Comparison of ENCODE assay signal across 9 cellular contexts in the genomic region with DNA sequence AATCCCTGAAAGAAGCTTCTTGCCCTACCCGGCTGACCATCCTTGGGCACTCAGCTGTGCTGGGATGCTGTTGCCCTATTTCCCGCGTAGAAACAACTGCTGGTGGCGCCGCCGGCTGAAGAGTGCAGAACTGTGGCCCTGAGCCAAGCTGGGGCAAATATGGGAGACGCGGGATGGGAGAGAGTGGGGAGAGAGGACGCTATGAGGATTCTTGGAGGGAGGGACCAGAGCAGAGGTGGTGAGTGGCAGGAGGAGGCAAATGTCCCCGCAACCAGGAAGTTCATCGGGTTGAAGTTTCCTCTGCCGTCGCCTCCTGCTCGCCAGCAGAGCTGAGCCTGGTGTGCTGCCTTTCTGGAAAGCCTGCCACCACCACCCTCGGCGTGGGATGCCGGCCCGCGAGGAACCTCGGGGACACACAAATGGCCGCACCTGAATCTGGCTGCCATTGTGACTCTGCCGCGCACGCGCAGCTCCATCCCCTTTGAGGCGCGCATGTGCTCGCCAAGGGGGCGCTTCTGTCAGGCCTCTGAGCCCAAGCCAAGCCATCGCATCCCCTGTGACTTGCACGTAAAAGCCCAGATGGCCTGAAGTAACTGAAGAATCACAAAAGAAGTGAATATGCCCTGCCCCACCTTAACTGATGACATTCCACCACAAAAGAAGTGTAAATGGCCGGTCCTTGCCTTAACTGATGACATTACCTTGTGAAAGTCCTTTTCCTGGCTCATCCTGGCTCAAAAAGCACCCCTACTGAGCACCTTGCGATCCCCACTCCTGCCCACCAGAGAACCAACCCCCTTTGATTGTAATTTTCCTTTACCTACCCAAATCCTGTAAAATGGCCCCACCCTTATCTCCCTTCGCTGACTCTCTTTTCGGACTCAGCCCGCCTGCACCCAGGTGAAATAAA. TPM values are rescaled to one million over a fixed set of nuclear protein-coding genes. Genes with fewer than 3 reads are reported as not detected.
DNase-seq lines count a peak whose midpoint lies in the region; ATAC-seq and TF ChIP-seq lines count a peak whose summit lies in the region.
"Not testable (repeated sequence)": the region's sequence is repeated elsewhere in the genome, so short reads cannot be mapped to it uniquely, and the experiment has no call there.
"Had no signal": no experiment of that assay in that cellular context is flagged by ENCODE, and none has a peak within 500 bp of the region (broad histone marks: within the 10 kb centered on the region; RNA-seq: fewer than 3 reads in every experiment).

No MANE protein-coding gene starts in this region.

- peak overlapping the region; percentile 35 for H2BK120ac ChIP-seq in trophoblast cell (ENCODE audit: insufficient read depth, low read length, poor library complexity)

- peak overlapping the region; percentile 96 for H3K4me2 ChIP-seq in trophoblast cell (ENCODE audit: low read length)

- H3K79me2 ChIP-seq in trophoblast cell (ENCODE audit: control insufficient read depth, insufficient read depth, low read length, poor library complexity) = not testable (repeated sequence)

- H3K4me1 ChIP-seq in RWPE2 (ENCODE audit: insufficient read depth, poor library complexity, severe bottlenecking) = peaks cover 30% of the 10 kb centered on the region
- H3K4me1 ChIP-seq in ectodermal cell (ENCODE audit: control insufficient read depth, insufficient read depth, low read length) = not testable (repeated sequence)
- H3K4me1 ChIP-seq in trophoblast cell (ENCODE audit: control insufficient read depth in 1 of 2, insufficient read depth in 2 of 2, low read length in 2 of 2) = peaks cover 4 to 15% of the 10 kb centered on the region in 2 experiments

- H3K36me3 Mint-ChIP-seq in HFFc6 (ENCODE audit: low read depth) = peaks cover 41% of the 10 kb centered on the region
- H3K36me3 Mint-ChIP-seq in activated T-helper 17 cell treated with anti-CD3 and anti-CD28 coated beads, Interleukin-2, amount 50 U/mL, for 72 hours (ENCODE audit: low read depth) = not testable (repeated sequence)
- peaks cover 11% of the 10 kb centered on the region for H3K36me3 Mint-ChIP-seq in stimulated activated effector memory CD8-positive, alpha-beta T cell treated with anti-CD3 and anti-CD28 coated beads, Interleukin-12 subunit alpha, Interleukin-12 subunit beta, amount 100 ng/mL, for 72 hours

- peaks cover 60% of the 10 kb centered on the region for H3K4me1 Mint-ChIP-seq in HFFc6 (ENCODE audit: low read depth)
- H3K4me1 Mint-ChIP-seq in activated T-helper 17 cell treated with anti-CD3 and anti-CD28 coated beads, Interleukin-2, amount 50 U/mL, for 72 hours = not testable (repeated sequence)
- H3K4me1 Mint-ChIP-seq in stimulated activated effector memory CD8-positive, alpha-beta T cell treated with anti-CD3 and anti-CD28 coated beads, Interleukin-12 subunit alpha, Interleukin-12 subunit beta, amount 100 ng/mL, for 72 hours = peaks cover 17% of the 10 kb centered on the region

- TF ChIP-seq CTCF in HFFc6 (IDR thresholded peaks at IDR 0.05); RWPE2 (IDR thresholded peaks at IDR 0.05; ENCODE audit: poor library complexity, severe bottlenecking): not testable (repeated sequence)

- not testable (repeated sequence) for H3K9me3 ChIP-seq in RWPE2 (ENCODE audit: severe bottlenecking); ectodermal cell (ENCODE audit: control insufficient read depth, low read length); trophoblast cell (ENCODE audit: insufficient read depth, low read depth, low read length)

- DNase-seq in DMS53 (lab: John Stamatoyannopoulos, UW) (peak; percentile 89), iPS-NIHi7 (ENCODE audit: extremely low spot score) (peak; percentile 56), trophoblast cell (peak in 1 of 2 donors; percentile 37)
- DNase-seq in HFFc6; RWPE2 (ENCODE audit: low spot score); stimulated activated effector memory CD8-positive, alpha-beta T cell treated with anti-CD3 and anti-CD28 coated beads, Interleukin-12 subunit alpha, Interleukin-12 subunit beta, amount 100 ng/mL, for 72 hours (ENCODE audit: low spot score in 2 of 2): not testable (repeated sequence)

- 16 to 17% methylated on average over 36 of the region's 36 CpGs for WGBS in ectodermal cell, 2 experiments
- no CpG with 5 or more reads among the region's 36 CpGs for WGBS in trophoblast cell (ENCODE audit: extremely low coverage, insufficient coverage, insufficient read length)

- H3K18ac ChIP-seq in trophoblast cell (ENCODE audit: low read length) = peak overlapping the region; percentile 53

- H3K9me3 Mint-ChIP-seq in HFFc6 = peaks cover 30% of the 10 kb centered on the region
- H3K9me3 Mint-ChIP-seq in activated T-helper 17 cell treated with anti-CD3 and anti-CD28 coated beads, Interleukin-2, amount 50 U/mL, for 72 hours; stimulated activated effector memory CD8-positive, alpha-beta T cell treated with anti-CD3 and anti-CD28 coated beads, Interleukin-12 subunit alpha, Interleukin-12 subunit beta, amount 100 ng/mL, for 72 hours: not testable (repeated sequence)

- peak overlapping the region; percentile 96 for H3K27ac Mint-ChIP-seq in HFFc6
- H3K27ac Mint-ChIP-seq in activated T-helper 17 cell treated with anti-CD3 and anti-CD28 coated beads, Interleukin-2, amount 50 U/mL, for 72 hours = not testable (repeated sequence)
- peak overlapping the region; percentile 71 for H3K27ac Mint-ChIP-seq in stimulated activated effector memory CD8-positive, alpha-beta T cell treated with anti-CD3 and anti-CD28 coated beads, Interleukin-12 subunit alpha, Interleukin-12 subunit beta, amount 100 ng/mL, for 72 hours

- H3K27ac ChIP-seq in RWPE2 (ENCODE audit: poor library complexity, severe bottlenecking) = peak overlapping the region; percentile 98
- peak overlapping the region; percentile 80 for H3K27ac ChIP-seq in ectodermal cell (ENCODE audit: insufficient read depth, low read depth, low read length, poor library complexity, severe bottlenecking)
- H3K27ac ChIP-seq in trophoblast cell (ENCODE audit: low read depth, low read length) = peak overlapping the region; percentile 22

- not testable (repeated sequence) for H2BK12ac ChIP-seq in trophoblast cell (ENCODE audit: low read length)

- H2BK5ac ChIP-seq in trophoblast cell (ENCODE audit: low read depth, low read length, poor library complexity) = not testable (repeated sequence)

- ATAC-seq in RWPE2 (ENCODE audit: low read depth) = not testable (repeated sequence)
- peak; percentile 60 for ATAC-seq in activated T-helper 17 cell treated with anti-CD3 and anti-CD28 coated beads, Interleukin-2, amount 50 U/mL, for 72 hours (replicated peaks)
- ATAC-seq in stimulated activated effector memory CD8-positive, alpha-beta T cell treated with anti-CD3 and anti-CD28 coated beads, Interleukin-12 subunit alpha, Interleukin-12 subunit beta, amount 100 ng/mL, for 72 hours = peak; percentile 41

- H3K36me3 ChIP-seq in RWPE2 (ENCODE audit: low read depth) (peaks cover 23% of the 10 kb centered on the region), trophoblast cell (ENCODE audit: control insufficient read depth in 1 of 2, insufficient read depth in 2 of 2, low read length in 2 of 2) (peaks cover 6 to 19% of the 10 kb centered on the region in 2 experiments)
- H3K36me3 ChIP-seq in ectodermal cell (ENCODE audit: control insufficient read depth, insufficient read depth, low read length) = not testable (repeated sequence)

- not testable (repeated sequence) for H2AK5ac ChIP-seq in trophoblast cell (ENCODE audit: low read length)

- H4K91ac ChIP-seq in trophoblast cell (ENCODE audit: low read depth, low read length) = peak overlapping the region; percentile 82

- not testable (repeated sequence) for H3K23ac ChIP-seq in trophoblast cell (ENCODE audit: low read length)

- peak overlapping the region; percentile 83 for H4K8ac ChIP-seq in trophoblast cell (ENCODE audit: low read depth, low read length)

- H3K4me3 Mint-ChIP-seq in HFFc6 = not testable (repeated sequence)
- peak overlapping the region; percentile 75 for H3K4me3 Mint-ChIP-seq in activated T-helper 17 cell treated with anti-CD3 and anti-CD28 coated beads, Interleukin-2, amount 50 U/mL, for 72 hours
- peak overlapping the region; percentile 65 for H3K4me3 Mint-ChIP-seq in stimulated activated effector memory CD8-positive, alpha-beta T cell treated with anti-CD3 and anti-CD28 coated beads, Interleukin-12 subunit alpha, Interleukin-12 subunit beta, amount 100 ng/mL, for 72 hours

- H3K14ac ChIP-seq in trophoblast cell (ENCODE audit: low read length) = peak overlapping the region; percentile 30

- H3K27me3 ChIP-seq in RWPE2 (ENCODE audit: insufficient read depth, poor library complexity, severe bottlenecking); ectodermal cell (ENCODE audit: control insufficient read depth, insufficient read depth, low read length, poor library complexity, severe bottlenecking); trophoblast cell (ENCODE audit: insufficient read depth, low read length): not testable (repeated sequence)

- peak overlapping the region; percentile 55 for H3K9ac ChIP-seq in trophoblast cell (ENCODE audit: low read length)

- H3K4ac ChIP-seq in trophoblast cell (ENCODE audit: low read depth, low read length) = peak overlapping the region; percentile 6

- not testable (repeated sequence) for H3K4me3 ChIP-seq in RWPE2 (ENCODE audit: severe bottlenecking)
- H3K4me3 ChIP-seq in ectodermal cell (ENCODE audit: insufficient read depth, low read depth, low read length) = peak overlapping the region; percentile 56
- peak overlapping the region; percentile 72 for H3K4me3 ChIP-seq in trophoblast cell (ENCODE audit: low read depth, low read length)

- H4K12ac ChIP-seq in trophoblast cell (ENCODE audit: low read depth, low read length) = peak overlapping the region; percentile 36

- peak overlapping the region; percentile 65 for H2AFZ ChIP-seq in trophoblast cell (ENCODE audit: insufficient read depth, low read length, poor library complexity)

- peaks cover 11% of the 10 kb centered on the region for H3K79me1 ChIP-seq in trophoblast cell (ENCODE audit: low read length)

- H3K27me3 Mint-ChIP-seq in HFFc6 (ENCODE audit: insufficient read depth) = not testable (repeated sequence)
- H3K27me3 Mint-ChIP-seq in activated T-helper 17 cell treated with anti-CD3 and anti-CD28 coated beads, Interleukin-2, amount 50 U/mL, for 72 hours = peaks cover 26% of the 10 kb centered on the region

RNA-seq across cellular contexts. Expression of a gene that starts 36.9 kb away (rescaled TPM):
- not detected for total RNA-seq in HFFc6 (2021; fragmentation: NEBNext Ultra II Directional; extraction: Animal tissue kit (Norgen Biotek cat#: 25700))
- not detected for total RNA-seq in activated T-helper 17 cell treated with anti-CD3 and anti-CD28 coated beads, Interleukin-2, amount 50 U/mL, for 72 hours
- not detected for polyA plus RNA-seq in ectodermal cell (2013, experiment 1 of 4)
- not detected for polyA plus RNA-seq in ectodermal cell (2013, experiment 2 of 4)
- not detected for polyA plus RNA-seq in ectodermal cell (2013, experiment 3 of 4)
- polyA plus RNA-seq in ectodermal cell (2013, experiment 4 of 4) = not detected
- polyA plus RNA-seq in trophoblast cell (2013) = not detected in 2 replicates
- total RNA-seq: subcutaneous adipose tissue had no signal

RNA-seq across cellular contexts. Expression of a gene that starts 59.9 kb away (rescaled TPM):
- total RNA-seq in HFFc6 (2021; fragmentation: NEBNext Ultra II Directional; extraction: Animal tissue kit (Norgen Biotek cat#: 25700)) = 100 to 1,000 TPM; 131 to 163 (median 154) TPM
- 1 to 10 TPM in 1 of 2 donors, under 1 TPM in 1; 0.42 to 3.5 TPM for total RNA-seq in activated T-helper 17 cell treated with anti-CD3 and anti-CD28 coated beads, Interleukin-2, amount 50 U/mL, for 72 hours
- 105 TPM for polyA plus RNA-seq in ectodermal cell (2013, experiment 1 of 4)
- 84.6 TPM for polyA plus RNA-seq in ectodermal cell (2013, experiment 2 of 4)
- 74.1 TPM for polyA plus RNA-seq in ectodermal cell (2013, experiment 3 of 4)
- 78.8 TPM for polyA plus RNA-seq in ectodermal cell (2013, experiment 4 of 4)
- polyA plus RNA-seq in trophoblast cell (2013) = 338 and 355 TPM in 2 replicates

Comparison
In these comparisons a context has a peak if more than half of its experiments do, and no peak if none do; other contexts are left out.
1. H3K27ac ChIP-seq: peak in every context shown above with its lines; median percentile 98 in RWPE2; 80 in ectodermal cell; 22 in trophoblast cell.
2. RNA of a gene that starts 59.9 kb away (total RNA-seq): 131 to 163 TPM in HFFc6; 0.42 to 3.5 TPM in activated T-helper 17 cell treated with anti-CD3 and anti-CD28 coated beads, Interleukin-2, amount 50 U/mL, for 72 hours; every median in the first group is over 10 times any median in the second.